In genomic region chr16:1204941-1205340, GRCh38 we compare ENCODE assay signal across 36 cellular contexts. TPM values are rescaled to one million over a fixed set of nuclear protein-coding genes. Genes with fewer than 3 reads are reported as not detected.
DNase-seq lines count a peak whose midpoint lies in the region; ATAC-seq and TF ChIP-seq lines count a peak whose summit lies in the region.
"Had no signal": no experiment of that assay in that cellular context is flagged by ENCODE, and none has a peak within 500 bp of the region (broad histone marks: within the 10 kb centered on the region; RNA-seq: fewer than 3 reads in every experiment).

No MANE protein-coding gene starts in this region.

- H3K4me1 ChIP-seq in BLaER1 (peaks cover 29% of the 10 kb centered on the region), HEK293 (ENCODE audit: control insufficient read depth, insufficient read depth, low read length) (no peaks in the 10 kb centered on the region)
- H3K4me1 ChIP-seq: A549, BE2C, Caco-2 had no signal

- peak overlapping the region; percentile 76 for H3K4me3 Mint-ChIP-seq in T-helper 17 cell
- H3K4me3 Mint-ChIP-seq in Calu3 (ENCODE audit: low read depth, unreplicated experiment), result no peak overlapping the region
- H3K4me3 Mint-ChIP-seq: B cell; CD14-positive monocyte; CD4-positive, alpha-beta memory T cell; CD4-positive, alpha-beta T cell; CD4-positive, CD25-positive, alpha-beta regulatory T cell; CD8-positive, alpha-beta memory T cell; CD8-positive, alpha-beta T cell had no signal

- H3K36me3 ChIP-seq in BLaER1 (peaks cover 70% of the 10 kb centered on the region), H7 (replicated peaks; ENCODE audit: control insufficient read depth, insufficient read depth, low read length) (no peaks in the 10 kb centered on the region), HEK293 (ENCODE audit: control insufficient read depth in 2 of 2, insufficient read depth in 1 of 2, low read length in 2 of 2) (peaks cover 0 to 10% of the 10 kb centered on the region in 2 experiments; a peak in 1 of 3 replicates)
- H3K36me3 ChIP-seq: BE2C had no signal

- POLR2A ChIA-PET in HEK293 (lab: Yijun Ruan, JAX), result no interaction called here

- no peak overlapping the region for H3K27ac Mint-ChIP-seq in T-helper 17 cell
- no peak overlapping the region for H3K27ac Mint-ChIP-seq in Calu3 (ENCODE audit: unreplicated experiment)
- H3K27ac Mint-ChIP-seq: B cell; CD14-positive monocyte; CD4-positive, alpha-beta memory T cell; CD4-positive, alpha-beta T cell; CD4-positive, CD25-positive, alpha-beta regulatory T cell; CD8-positive, alpha-beta memory T cell; CD8-positive, alpha-beta T cell had no signal

- H3K27ac ChIP-seq in BLaER1, result no peak overlapping the region
- no peak overlapping the region for H3K27ac ChIP-seq in HEK293 (ENCODE audit: extremely low read depth, low read depth, low read length)
- H3K27ac ChIP-seq: 22Rv1; A549; BLaER1 treated with 17β-estradiol and CSF1 and Interleukin-3, amounts not matched to agents 10 nM and 100 nM; C4-2B had no signal

- no peaks in the 10 kb centered on the region for H3K36me3 Mint-ChIP-seq in T-helper 17 cell (ENCODE audit: low read depth)
- no peaks in the 10 kb centered on the region for H3K36me3 Mint-ChIP-seq in Calu3 (ENCODE audit: insufficient read depth, unreplicated experiment)
- H3K36me3 Mint-ChIP-seq: CD14-positive monocyte; CD4-positive, alpha-beta memory T cell; CD4-positive, CD25-positive, alpha-beta regulatory T cell; CD8-positive, alpha-beta memory T cell; CD8-positive, alpha-beta T cell had no signal

- intact Hi-C loops in Calu3 (cut with micrococcal nuclease; ENCODE audit: unreplicated experiment), result no loop called here

- ATAC-seq in T-helper 17 cell (no peak), HG03565 (IDR thresholded peaks at IDR 0.05; ENCODE audit: unreplicated experiment) (no peak)
- ATAC-seq: A549; CD8-positive, alpha-beta T cell had no signal

- H3K27me3 Mint-ChIP-seq in T-helper 17 cell (no peaks in the 10 kb centered on the region), Calu3 (ENCODE audit: unreplicated experiment) (peaks cover 91% of the 10 kb centered on the region)
- H3K27me3 Mint-ChIP-seq: B cell; CD4-positive, alpha-beta T cell; CD4-positive, CD25-positive, alpha-beta regulatory T cell had no signal

- no peaks in the 10 kb centered on the region for H3K9me3 Mint-ChIP-seq in Calu3 (ENCODE audit: low read depth, unreplicated experiment)
- H3K9me3 Mint-ChIP-seq: CD4-positive, alpha-beta memory T cell; CD4-positive, alpha-beta T cell; CD8-positive, alpha-beta memory T cell; CD8-positive, alpha-beta T cell had no signal

- H3K27me3 ChIP-seq in BLaER1 (no peaks in the 10 kb centered on the region), H7 (ENCODE audit: control insufficient read depth, insufficient read depth, low read length) (no peaks in the 10 kb centered on the region)
- H3K27me3 ChIP-seq: BE2C; BLaER1 treated with 17β-estradiol and CSF1 and Interleukin-3, amounts not matched to agents 10 nM and 100 nM had no signal

- no peaks in the 10 kb centered on the region for H3K9me3 ChIP-seq in BLaER1
- H3K9me3 ChIP-seq in HEK293 (ENCODE audit: control insufficient read depth, insufficient read depth, low read depth, low read length), result no peaks in the 10 kb centered on the region
- no peaks in the 10 kb centered on the region for H3K9me3 ChIP-seq in T-helper 17 cell (ENCODE audit: control insufficient read depth, low read length, poor library complexity, severe bottlenecking)
- H3K9me3 ChIP-seq: A549; BE2C; BLaER1 treated with 17β-estradiol and CSF1 and Interleukin-3, amounts not matched to agents 10 nM and 100 nM; Caco-2 had no signal

- H3K4me1 Mint-ChIP-seq in T-helper 17 cell, result no peaks in the 10 kb centered on the region
- H3K4me1 Mint-ChIP-seq in Calu3 (ENCODE audit: low read depth, unreplicated experiment), result no peaks in the 10 kb centered on the region
- H3K4me1 Mint-ChIP-seq: B cell, CD14-positive monocyte had no signal

- peaks cover 48% of the 10 kb centered on the region for H4K20me1 ChIP-seq in BLaER1

- no TSS peak for BruUV-seq in Calu3 (replicated peaks; lab: Mats Ljungman, UMichigan)

- H3K9ac ChIP-seq in BLaER1, result no peak overlapping the region
- H3K9ac ChIP-seq: BLaER1 treated with 17β-estradiol and CSF1 and Interleukin-3, amounts not matched to agents 10 nM and 100 nM had no signal

- peak; percentile 66 for DNase-seq in H7
- no peak for DNase-seq in T-helper 17 cell
- no peak for DNase-seq in NCI-H128 (lab: John Stamatoyannopoulos, UW; ENCODE audit: unreplicated experiment)
- DNase-seq in Calu3, result no peak
- DNase-seq in NCI-H2107 (lab: John Stamatoyannopoulos, UW), result no peak
- DNase-seq: 8988T; ACHN; AML-193; BE2C; C1 segment of cervical spinal cord; Caco-2; CD4-positive, alpha-beta memory T cell; CD4-positive, alpha-beta T cell; CD4-positive, CD25-positive, alpha-beta regulatory T cell; CD8-positive, alpha-beta memory T cell; CD8-positive, alpha-beta T cell; DMS 273 treated with DMSO at 0.1 percent for 48 hours; DMS153; DMS53; DMS79; DMS79 treated with DMSO at 0.1 percent for 48 hours; DND-41; EL had no signal

- H3K4me3 ChIP-seq in BLaER1 (no peak overlapping the region), H7 (ENCODE audit: insufficient read depth, low read depth, low read length) (no peak overlapping the region), HEK293 (ENCODE audit: low read depth, low read length) (no peak overlapping the region)
- H3K4me3 ChIP-seq: A549; BLaER1 treated with 17β-estradiol and CSF1 and Interleukin-3, amounts not matched to agents 10 nM and 100 nM had no signal

- CTCF ChIA-PET in HEK293 (lab: Yijun Ruan, JAX) (interaction anchor here (1.1 kb wide), 1 partner anchor 9 kb away, joined by 4 read pairs; no protein-coding TSS in a partner anchor), Calu3 (lab: Charles Lee) (no interaction called here)

- peak overlapping the region; percentile 48 for H3K4me2 ChIP-seq in BLaER1
- H3K4me2 ChIP-seq: A549 had no signal

- no peak for TF ChIP-seq CTCF in HEK293 (tag by site-specific recombination; IDR thresholded peaks at IDR 0.05)
- no peak for TF ChIP-seq CTCF in Calu3 (IDR thresholded peaks at IDR 0.05; ENCODE audit: unreplicated experiment)

TF ChIP-seq in HEK293, 187 proteins besides CTCF, POLR2A, EP300 and RAD21:
- TF ChIP-seq KLF1 (tag by site-specific recombination; IDR thresholded peaks at IDR 0.05), result peak; percentile 52
- no peak for TF ChIP-seq ZNF585B (tag by site-specific recombination; IDR thresholded peaks at IDR 0.05)
- TF ChIP-seq ZNF707 (tag by site-specific recombination; IDR thresholded peaks at IDR 0.05), result no peak
- no peak for TF ChIP-seq ZNF169 (tag by site-specific recombination; IDR thresholded peaks at IDR 0.05)
- TF ChIP-seq ZSCAN4 (tag by site-specific recombination; IDR thresholded peaks at IDR 0.05), result no peak

RNA-seq across cellular contexts. Expression of gene TPSG1, which starts 20.1 kb away (rescaled TPM):
- not detected in 2 replicates for total RNA-seq in H7 (2014; rRNA removed; shearing (Covaris generic))
- total RNA-seq in T-helper 17 cell (not detected), Calu3 (2022) (not detected in 2 replicates)
- total RNA-seq: A673; B cell; Caco-2; CD4-positive, alpha-beta memory T cell; CD4-positive, alpha-beta T cell; CD4-positive, CD25-positive, alpha-beta regulatory T cell; CD8-positive, alpha-beta memory T cell; CD8-positive, alpha-beta T cell; G401 had no signal

RNA-seq across cellular contexts. Expression of gene TPSB2, which starts 25.0 kb away (rescaled TPM):
- not detected in 2 replicates for total RNA-seq in H7 (2014; rRNA removed; shearing (Covaris generic))
- total RNA-seq in T-helper 17 cell, result not detected
- not detected in 2 replicates for total RNA-seq in Calu3 (2022)
- total RNA-seq: A172; B cell; Caco-2; CD4-positive, alpha-beta memory T cell; CD4-positive, alpha-beta T cell; CD4-positive, CD25-positive, alpha-beta regulatory T cell; CD8-positive, alpha-beta memory T cell; CD8-positive, alpha-beta T cell; Daoy; G401 had no signal

RNA-seq across cellular contexts. Expression of gene TPSAB1, which starts 35.6 kb away (rescaled TPM):
- total RNA-seq in H7 (2014; rRNA removed; shearing (Covaris generic)), result not detected in 2 replicates
- not detected for total RNA-seq in T-helper 17 cell
- not detected in 2 replicates for total RNA-seq in Calu3 (2022)
- total RNA-seq: B cell; Caco-2; CD4-positive, alpha-beta memory T cell; CD4-positive, CD25-positive, alpha-beta regulatory T cell; CD8-positive, alpha-beta memory T cell; CD8-positive, alpha-beta T cell; Daoy; G401 had no signal

RNA-seq across cellular contexts. Expression of gene TPSD1, which starts 50.9 kb away (rescaled TPM):
- not detected in 2 replicates for total RNA-seq in H7 (2014; rRNA removed; shearing (Covaris generic))
- not detected for total RNA-seq in T-helper 17 cell
- not detected in 2 replicates for total RNA-seq in Calu3 (2022)
- total RNA-seq: A172; B cell; Caco-2; CD4-positive, alpha-beta memory T cell; CD4-positive, alpha-beta T cell; CD4-positive, CD25-positive, alpha-beta regulatory T cell; CD8-positive, alpha-beta memory T cell; CD8-positive, alpha-beta T cell; Daoy; G401 had no signal

RNA-seq across cellular contexts. Expression of gene CACNA1H, which starts 52.0 kb away (rescaled TPM):
- total RNA-seq in H7 (2014; rRNA removed; shearing (Covaris generic)), result 24.8 and 27.3 TPM in 2 replicates
- total RNA-seq in T-helper 17 cell, result 1 to 10 TPM; 8.6 to 9.5 TPM
- total RNA-seq in Calu3 (2022), result 0.05 TPM in 1 of 2 replicates, not detected in the other
